Comparison of ENCODE assay signal across 16 cellular contexts in genomic region chr15:76991741-76992645, GRCh38. TPM values are rescaled to one million over a fixed set of nuclear protein-coding genes. Genes with fewer than 3 reads are reported as not detected.
DNase-seq lines count a peak whose midpoint lies in the region; ATAC-seq and TF ChIP-seq lines count a peak whose summit lies in the region.
"Had no signal": no experiment of that assay in that cellular context is flagged by ENCODE, and none has a peak within 500 bp of the region (broad histone marks: within the 10 kb centered on the region; RNA-seq: fewer than 3 reads in every experiment).

No MANE protein-coding gene starts in this region.

- no peak overlapping the region for H3K9ac ChIP-seq in endodermal cell (ENCODE audit: extremely low read depth, low read length, poor library complexity, severe bottlenecking)

- intact Hi-C loops in Right ventricle myocardium inferior (cut with DNase I) (no loop called here), heart right ventricle (cut with DNase I) (no loop called here), transverse colon (cut with DNase I; ENCODE audit: low total_unique reads) (no loop called here)

- in situ Hi-C loops in transverse colon (cut with MboI; ENCODE audit: low pct_ligation_motif_present in 1 of 4, low pct_unique_long_range_greater_than_20kb in 1 of 4, low sequenced_read_pairs in 3 of 4), result no loop called here

- H3K9me3 ChIP-seq in heart right ventricle (no peaks in the 10 kb centered on the region), endodermal cell (ENCODE audit: control insufficient read depth, low read length) (no peaks in the 10 kb centered on the region), transverse colon (no peaks in the 10 kb centered on the region)
- H3K9me3 ChIP-seq: BE2C, SJSA1 had no signal

- H3K27ac Mint-ChIP-seq in endodermal cell, result no peak overlapping the region

- TF ChIP-seq POLR2A in transverse colon (IDR thresholded peaks at IDR 0.05), result no peak

- H3K4me3 ChIP-seq in heart right ventricle (no peak overlapping the region), endodermal cell (ENCODE audit: low read length) (no peak overlapping the region), transverse colon (no peak overlapping the region)
- H3K4me3 ChIP-seq: SJSA1 had no signal

- H3K9me3 Mint-ChIP-seq in endodermal cell, result no peaks in the 10 kb centered on the region

- WGBS in heart right ventricle, 2 donors, result 91 to 93% methylated on average over 9 of the region's 9 CpGs
- 88 to 91% methylated on average over 4 to 9 of the region's 9 CpGs for WGBS in endodermal cell (ENCODE audit: insufficient coverage in 1 of 2, insufficient read length in 1 of 2), 2 experiments
- WGBS in transverse colon (ENCODE audit: low coverage in 1 of 2), 2 donors, result 97 to 100% methylated on average over 1 to 9 of the region's 9 CpGs

- peak; percentile 80 for DNase-seq in Right ventricle myocardium inferior (ENCODE audit: missing footprints)
- no peak for DNase-seq in heart right ventricle
- peak; percentile 38 for DNase-seq in RPMI8226
- peak; percentile 32 for DNase-seq in endodermal cell
- DNase-seq in transverse colon, result peak; percentile 15
- no peak for DNase-seq in kidney glomerular epithelial cell (lab: John Stamatoyannopoulos, UW)
- no peak for DNase-seq in OCI-M2 (lab: John Stamatoyannopoulos, UW; ENCODE audit: unreplicated experiment)
- DNase-seq: amniotic stem cell; BE2C; dermis blood vessel endothelial cell; IMR-90; stimulated activated CD4-positive, alpha-beta T cell treated with anti-CD3 and anti-CD28 coated beads, Interleukin-2, amount 100 ng/mL, for 48 hours; stimulated activated naive CD4-positive, alpha-beta T cell had no signal

- peaks cover 14% of the 10 kb centered on the region for H3K4me1 Mint-ChIP-seq in endodermal cell

- no peaks in the 10 kb centered on the region for H3K36me3 Mint-ChIP-seq in endodermal cell (ENCODE audit: low read depth)

- no peak overlapping the region for H3K4me3 Mint-ChIP-seq in endodermal cell

- H3K27me3 ChIP-seq in heart right ventricle, result no peaks in the 10 kb centered on the region
- H3K27me3 ChIP-seq in endodermal cell (ENCODE audit: control insufficient read depth, insufficient read depth, low read length, poor library complexity, severe bottlenecking), result no peaks in the 10 kb centered on the region
- no peaks in the 10 kb centered on the region for H3K27me3 ChIP-seq in transverse colon
- H3K27me3 ChIP-seq: BE2C, SJSA1 had no signal

- no peaks in the 10 kb centered on the region for H3K27me3 Mint-ChIP-seq in endodermal cell (ENCODE audit: insufficient read depth)

- no peaks in the 10 kb centered on the region for H3K36me3 ChIP-seq in heart right ventricle
- no peaks in the 10 kb centered on the region for H3K36me3 ChIP-seq in endodermal cell (ENCODE audit: control insufficient read depth, insufficient read depth, low read length)
- no peaks in the 10 kb centered on the region for H3K36me3 ChIP-seq in transverse colon
- H3K36me3 ChIP-seq: BE2C, SJSA1 had no signal

- TF ChIP-seq CTCF in heart right ventricle (IDR thresholded peaks at IDR 0.05), result no peak
- no peak for TF ChIP-seq CTCF in endodermal cell (conservative IDR thresholded peaks at IDR 0.05)
- TF ChIP-seq CTCF in transverse colon (IDR thresholded peaks at IDR 0.05), result no peak

- no peak for TF ChIP-seq EP300 in transverse colon (IDR thresholded peaks at IDR 0.05; ENCODE audit: low read depth)

- H3K4me1 ChIP-seq in heart right ventricle (peaks cover 7 to 90% (median 23%) of the 10 kb centered on the region in 9 donors), endodermal cell (ENCODE audit: control insufficient read depth, insufficient read depth, low read length) (peaks cover 6% of the 10 kb centered on the region), transverse colon (peaks cover 0 to 24% (median 8%) of the 10 kb centered on the region in 4 donors)
- H3K4me1 ChIP-seq: SJSA1 had no signal

- ATAC-seq in Right ventricle myocardium inferior (no peak), heart right ventricle (no peak), HG03139 (IDR thresholded peaks at IDR 0.05; ENCODE audit: unreplicated experiment) (no peak)

- H3K27ac ChIP-seq in heart right ventricle (peak overlapping the region in 1 of 10 donors; percentile 93), endodermal cell (ENCODE audit: low read depth, low read length) (no peak overlapping the region), transverse colon (no peak overlapping the region)
- H3K27ac ChIP-seq: SJSA1 had no signal

RNA-seq across cellular contexts. Expression of gene PSTPIP1, which starts 2.9 kb away (rescaled TPM):
- total RNA-seq in Right ventricle myocardium inferior (4.5 TPM), heart right ventricle (10 to 100 TPM in 1 of 10 donors, 1 to 10 TPM in 8, not detected in 1; 1.3 to 10.4 (median 2.9) TPM), endodermal cell (1 to 10 TPM in 1 of 2 donors, under 1 TPM in 1; 0.29 to 1.5 TPM), transverse colon (10 to 100 TPM in 1 of 4 donors, 1 to 10 TPM in 3; 1.4 to 35.2 (median 8.7) TPM)
- 1 to 10 TPM; 2.4 to 7.8 TPM for polyA plus RNA-seq in heart right ventricle
- 0.82 TPM for polyA plus RNA-seq in endodermal cell (2013, experiment 1 of 2)
- polyA plus RNA-seq in endodermal cell (2013, experiment 2 of 2), result 0.58 TPM
- total RNA-seq: G401, SJSA1 had no signal

Comparison
In these comparisons a context has a peak if more than half of its experiments do, and no peak if none do; other contexts are left out.
1. DNase-seq: peak in Right ventricle myocardium inferior (single experiment), RPMI8226 (single experiment), endodermal cell (single experiment) and transverse colon (single experiment); none in heart right ventricle (0 of 2), kidney glomerular epithelial cell (single experiment) and OCI-M2 (single experiment).